In the genomic region with DNA sequence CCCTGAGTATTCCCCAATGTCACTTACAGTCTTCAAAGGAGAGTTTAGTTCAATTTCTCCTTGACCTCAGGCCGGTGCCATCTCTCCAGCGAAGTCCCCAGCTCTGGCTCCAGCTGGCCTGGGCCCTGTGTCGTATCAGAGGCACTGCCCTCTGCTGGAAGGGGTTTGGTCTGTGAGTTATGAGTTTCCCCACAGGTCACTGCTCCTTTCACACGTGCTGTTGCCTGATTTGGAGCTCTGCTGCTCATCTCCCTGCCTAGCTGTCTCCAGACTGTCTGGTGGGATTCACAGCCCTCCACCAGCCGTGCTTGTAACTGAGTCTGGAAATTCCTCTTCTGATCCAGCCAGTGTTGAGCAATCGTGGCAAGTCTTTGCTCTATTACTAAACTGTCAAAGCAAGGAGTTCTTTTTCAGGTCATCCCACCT, we compare ENCODE assay signal across 8 cellular contexts. TPM values are rescaled to one million over a fixed set of nuclear protein-coding genes. Genes with fewer than 3 reads are reported as not detected.
DNase-seq lines count a peak whose midpoint lies in the region; ATAC-seq and TF ChIP-seq lines count a peak whose summit lies in the region.

RAP2C (minus strand) TSS at position 105 of the 426 bp plus-strand sequence. CDS start 2,179 bp downstream, outside the sequence.

- DNase-seq in A673 (ENCODE audit: low spot score), result peak; percentile 62
- DNase-seq in NCI-H2171 (lab: John Stamatoyannopoulos, UW), result peak; percentile 5
- peak; percentile 68 to 76 for DNase-seq in cardiac fibroblast (ENCODE audit: low read depth in 2 of 2)
- peak; percentile 82 for DNase-seq in iPS-NIHi7 (ENCODE audit: extremely low spot score)
- DNase-seq in smooth muscle cell (lab: John Stamatoyannopoulos, UW; ENCODE audit: unreplicated experiment), result peak; percentile 5

- 30% methylated on average over 6 of the region's 6 CpGs for WGBS in smooth muscle cell (ENCODE audit: low lambda C conversion rate)

- no TSS peak for BruUV-seq in A673 (replicated peaks; lab: Mats Ljungman, UMichigan)

- H4K20me1 ChIP-seq in smooth muscle cell (ENCODE audit: low read depth), result peaks cover 18% of the 10 kb centered on the region

- H3K9me3 ChIP-seq in A673 (ENCODE audit: low read depth, low read length, poor library complexity, severe bottlenecking) (no peaks in the 10 kb centered on the region), smooth muscle cell (replicated peaks; ENCODE audit: low read depth) (no peaks in the 10 kb centered on the region)

- ATAC-seq in GM18858 (IDR thresholded peaks at IDR 0.05; ENCODE audit: unreplicated experiment), result peak; percentile 58
- peak; percentile 42 for ATAC-seq in HG03064 (IDR thresholded peaks at IDR 0.05; ENCODE audit: low read depth, unreplicated experiment)

- H3K27ac ChIP-seq in A673 (ENCODE audit: low read depth, low read length, poor library complexity, severe bottlenecking) (peak within 1 kb of the TSS; percentile 81), VCaP (peak within 1 kb of the TSS; percentile 90), smooth muscle cell (ENCODE audit: low read depth) (peak within 1 kb of the TSS; percentile 82)

- H3K27me3 ChIP-seq in A673 (replicated peaks; ENCODE audit: insufficient read depth, low read depth, low read length, poor library complexity) (peaks cover 5% of the 10 kb centered on the region), smooth muscle cell (ENCODE audit: low read depth) (no peaks in the 10 kb centered on the region)

- H3K4me2 ChIP-seq in smooth muscle cell, result peak within 1 kb of the TSS; percentile 81

- H3F3A ChIP-seq in smooth muscle cell (ENCODE audit: low read depth), result no peaks in the 10 kb centered on the region

- CTCF ChIA-PET in A673 (lab: Charles Lee), result interaction anchor here (0.6 to 1.5 kb wide), 3 partner anchors 18 to 378 kb away, joined by 4 to 13 read pairs (median 7); no protein-coding TSS in a partner anchor

- H3K79me2 ChIP-seq in smooth muscle cell (ENCODE audit: low read depth), result peaks cover 20% of the 10 kb centered on the region

- no peak within 1 kb of the TSS for H2AFZ ChIP-seq in smooth muscle cell (ENCODE audit: low read depth)

- TF ChIP-seq CTCF in A673 (conservative IDR thresholded peaks at IDR 0.05; ENCODE audit: low read depth, low read length) (peak; percentile 57), VCaP (conservative IDR thresholded peaks at IDR 0.05) (peak; percentile 74), cardiac fibroblast (IDR thresholded peaks at IDR 0.05; ENCODE audit: low read depth, low read length) (peak; percentile 54), smooth muscle cell (IDR thresholded peaks at IDR 0.05; ENCODE audit: borderline replicate concordance, insufficient read depth, poor library complexity, severe bottlenecking) (peak; percentile 38)

- POLR2A ChIA-PET in A673 (lab: Charles Lee; ENCODE audit: low non-redundant PET), result no interaction called here

- intact Hi-C loops in A673 (cut with micrococcal nuclease; ENCODE audit: unreplicated experiment), result loop anchor here (1.0 to 5.0 kb wide), 2 partner anchors 127 to 392 kb away; no protein-coding TSS in a partner anchor

- H3K9ac ChIP-seq in smooth muscle cell (ENCODE audit: low read depth), result peak within 1 kb of the TSS; percentile 77

- H3K4me3 ChIP-seq in A673 (ENCODE audit: low read depth, low read length, poor library complexity, severe bottlenecking) (peak within 1 kb of the TSS; percentile 68), cardiac fibroblast (replicated peaks in 1 of 2; ENCODE audit: low read depth in 2 of 2, low read length in 2 of 2) (peak within 1 kb of the TSS; percentile 57 to 62), smooth muscle cell (peak within 1 kb of the TSS; percentile 63)

- H3K36me3 ChIP-seq in A673 (ENCODE audit: insufficient read depth, low read length, poor library complexity, severe bottlenecking) (no peaks in the 10 kb centered on the region), smooth muscle cell (ENCODE audit: low read depth) (no peaks in the 10 kb centered on the region)

- H3K4me1 ChIP-seq in A673 (ENCODE audit: insufficient read depth, low read length, poor library complexity, severe bottlenecking) (peaks cover 5% of the 10 kb centered on the region), smooth muscle cell (ENCODE audit: low read depth) (peaks cover 6% of the 10 kb centered on the region)

RNA-seq across cellular contexts. Expression of gene RAP2C, which starts in this region (rescaled TPM):
- 20.8 and 21.4 TPM in 2 replicates for total RNA-seq in A673 (2021)
- 59.1 and 59.2 TPM in 2 replicates for total RNA-seq in smooth muscle cell
- 17.4 and 21.3 TPM in 2 replicates for polyA plus RNA-seq in smooth muscle cell

Comparison
In these comparisons a context has a peak if more than half of its experiments do, and no peak if none do; other contexts are left out.
1. Peak in every context shown above with its lines: DNase-seq, ATAC-seq, H3K4me3 ChIP-seq and H3K27ac ChIP-seq.
2. DNase-seq: peak in every context shown above with its lines; median percentile 82 in iPS-NIHi7; 72 in cardiac fibroblast; 62 in A673; 5 in NCI-H2171; 5 in smooth muscle cell.